Comparison of ENCODE assay signal across 1 cellular context in genomic region chr17:79993390-79994221, GRCh38.
TF ChIP-seq lines count a peak whose summit lies in the region.

No MANE protein-coding gene starts in this region.

TF ChIP-seq in HepG2, 621 proteins besides CTCF, POLR2A, EP300 and RAD21 (continued from another document and continues in another):
- TF ChIP-seq ATF7 (IDR thresholded peaks at IDR 0.05): peak; percentile 90
- TF ChIP-seq ATF7 (CRISPR knock-in tag; IDR thresholded peaks at IDR 0.05): peak; percentile 99
- TF ChIP-seq ZNF430 (CRISPR knock-in tag; IDR thresholded peaks at IDR 0.05): peak; percentile 99
- TF ChIP-seq TGIF2 (CRISPR knock-in tag; IDR thresholded peaks at IDR 0.05): peak; percentile 99
- no peak for TF ChIP-seq DZIP1 (CRISPR knock-in tag; IDR thresholded peaks at IDR 0.05)
- peak; percentile 71 for TF ChIP-seq ZNF143 (CRISPR knock-in tag; IDR thresholded peaks at IDR 0.05)
- no peak for TF ChIP-seq FOXM1 (CRISPR knock-in tag; IDR thresholded peaks at IDR 0.05)
- TF ChIP-seq ETV6 (CRISPR knock-in tag; conservative IDR thresholded peaks at IDR 0.05): peak; percentile 79
- TF ChIP-seq, protein P1, sequence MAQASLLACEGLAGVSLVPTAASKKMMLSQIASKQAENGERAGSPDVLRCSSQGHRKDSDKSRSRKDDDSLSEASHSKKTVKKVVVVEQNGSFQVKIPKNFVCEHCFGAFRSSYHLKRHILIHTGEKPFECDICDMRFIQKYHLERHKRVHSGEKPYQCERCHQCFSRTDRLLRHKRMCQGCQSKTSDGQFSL (CRISPR knock-in tag; IDR thresholded peaks at IDR 0.05): peak; percentile 16; the same call in 1 of the 2 replicates
- peak; percentile 95 for TF ChIP-seq ZBTB21 (CRISPR knock-in tag; IDR thresholded peaks at IDR 0.05)
- peak; percentile 94 for TF ChIP-seq RARA (CRISPR knock-in tag; IDR thresholded peaks at IDR 0.05)
- peak; percentile 73; the same call in 1 of the 2 replicates for TF ChIP-seq FOXK2 (IDR thresholded peaks at IDR 0.05)
- TF ChIP-seq TAF1 (CRISPR knock-in tag; IDR thresholded peaks at IDR 0.05): peak; percentile 82
- peak; percentile 97 for TF ChIP-seq RXRA (CRISPR knock-in tag; IDR thresholded peaks at IDR 0.05)
- TF ChIP-seq SP4 (CRISPR knock-in tag; IDR thresholded peaks at IDR 0.05): no peak; the same call in none of the 2 replicates
- no peak for TF ChIP-seq RELA (CRISPR knock-in tag; IDR thresholded peaks at IDR 0.05)
- TF ChIP-seq ZMYM2 (CRISPR knock-in tag; IDR thresholded peaks at IDR 0.05): no peak
- no peak for TF ChIP-seq CSRNP2 (CRISPR knock-in tag; conservative IDR thresholded peaks at IDR 0.05; ENCODE audit: low read depth)
- peak; percentile 77; the same call in 1 of the 2 replicates for TF ChIP-seq KDM4B (CRISPR knock-in tag; IDR thresholded peaks at IDR 0.05)
- TF ChIP-seq DRAP1 (CRISPR knock-in tag; IDR thresholded peaks at IDR 0.05): peak; percentile 76
- TF ChIP-seq, protein P2, sequence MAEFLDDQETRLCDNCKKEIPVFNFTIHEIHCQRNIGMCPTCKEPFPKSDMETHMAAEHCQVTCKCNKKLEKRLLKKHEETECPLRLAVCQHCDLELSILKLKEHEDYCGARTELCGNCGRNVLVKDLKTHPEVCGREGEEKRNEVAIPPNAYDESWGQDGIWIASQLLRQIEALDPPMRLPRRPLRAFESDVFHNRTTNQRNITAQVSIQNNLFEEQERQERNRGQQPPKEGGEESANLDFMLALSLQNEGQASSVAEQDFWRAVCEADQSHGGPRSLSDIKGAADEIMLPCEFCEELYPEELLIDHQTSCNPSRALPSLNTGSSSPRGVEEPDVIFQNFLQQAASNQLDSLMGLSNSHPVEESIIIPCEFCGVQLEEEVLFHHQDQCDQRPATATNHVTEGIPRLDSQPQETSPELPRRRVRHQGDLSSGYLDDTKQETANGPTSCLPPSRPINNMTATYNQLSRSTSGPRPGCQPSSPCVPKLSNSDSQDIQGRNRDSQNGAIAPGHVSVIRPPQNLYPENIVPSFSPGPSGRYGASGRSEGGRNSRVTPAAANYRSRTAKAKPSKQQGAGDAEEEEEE (CRISPR knock-in tag; IDR thresholded peaks at IDR 0.05; ENCODE audit: borderline replicate concordance): peak; percentile 28
- TF ChIP-seq DDIT3 (CRISPR knock-in tag; IDR thresholded peaks at IDR 0.05): peak; percentile 85
- TF ChIP-seq ZNF577 (CRISPR knock-in tag; IDR thresholded peaks at IDR 0.05; ENCODE audit: borderline replicate concordance, low read depth): no peak
- TF ChIP-seq SIN3A (IDR thresholded peaks at IDR 0.05; ENCODE audit: borderline replicate concordance, low read depth, low read length): peak; percentile 82
- peak; percentile 97 for TF ChIP-seq ZNF205 (CRISPR knock-in tag; IDR thresholded peaks at IDR 0.05)
- TF ChIP-seq PAF1 (CRISPR knock-in tag; IDR thresholded peaks at IDR 0.05): no peak
- TF ChIP-seq ZNF296 (CRISPR knock-in tag; conservative IDR thresholded peaks at IDR 0.05): no peak; the same call in none of the 2 replicates
- TF ChIP-seq ZNF816 (CRISPR knock-in tag; IDR thresholded peaks at IDR 0.05; ENCODE audit: borderline replicate concordance): peak; percentile 92; the same call in 1 of the 2 replicates
- TF ChIP-seq, protein P3, sequence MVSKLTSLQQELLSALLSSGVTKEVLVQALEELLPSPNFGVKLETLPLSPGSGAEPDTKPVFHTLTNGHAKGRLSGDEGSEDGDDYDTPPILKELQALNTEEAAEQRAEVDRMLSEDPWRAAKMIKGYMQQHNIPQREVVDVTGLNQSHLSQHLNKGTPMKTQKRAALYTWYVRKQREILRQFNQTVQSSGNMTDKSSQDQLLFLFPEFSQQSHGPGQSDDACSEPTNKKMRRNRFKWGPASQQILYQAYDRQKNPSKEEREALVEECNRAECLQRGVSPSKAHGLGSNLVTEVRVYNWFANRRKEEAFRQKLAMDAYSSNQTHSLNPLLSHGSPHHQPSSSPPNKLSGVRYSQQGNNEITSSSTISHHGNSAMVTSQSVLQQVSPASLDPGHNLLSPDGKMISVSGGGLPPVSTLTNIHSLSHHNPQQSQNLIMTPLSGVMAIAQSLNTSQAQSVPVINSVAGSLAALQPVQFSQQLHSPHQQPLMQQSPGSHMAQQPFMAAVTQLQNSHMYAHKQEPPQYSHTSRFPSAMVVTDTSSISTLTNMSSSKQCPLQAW (CRISPR knock-in tag; IDR thresholded peaks at IDR 0.05): peak; percentile 94
- peak; percentile 90; the same call in 1 of the 2 replicates for TF ChIP-seq ZBTB20 (CRISPR knock-in tag; IDR thresholded peaks at IDR 0.05; ENCODE audit: borderline replicate concordance, low read depth)
- no peak for TF ChIP-seq WIZ (CRISPR knock-in tag; IDR thresholded peaks at IDR 0.05)
- peak; percentile 97 for TF ChIP-seq KDM2A (CRISPR knock-in tag; IDR thresholded peaks at IDR 0.05; ENCODE audit: borderline replicate concordance, low read depth)
- TF ChIP-seq HIC2 (CRISPR knock-in tag; IDR thresholded peaks at IDR 0.05; ENCODE audit: low read depth): peak; percentile 92
- no peak for TF ChIP-seq NFRKB (IDR thresholded peaks at IDR 0.05)
- TF ChIP-seq ARID2 (CRISPR knock-in tag; IDR thresholded peaks at IDR 0.05; ENCODE audit: borderline replicate concordance): peak; percentile 98; the same call in 1 of the 2 replicates
- peak; percentile 97 for TF ChIP-seq KDM6A (CRISPR knock-in tag; IDR thresholded peaks at IDR 0.05; ENCODE audit: low read depth)
- 0 out of 2 replicates have a peak, but pooled peaks have one; percentile 13 for TF ChIP-seq ZNF513 (CRISPR knock-in tag; conservative IDR thresholded peaks at IDR 0.05)
- TF ChIP-seq ZNF609 (CRISPR knock-in tag; IDR thresholded peaks at IDR 0.05; ENCODE audit: borderline replicate concordance): peak; percentile 98
- peak; percentile 78 for TF ChIP-seq ZBTB43 (CRISPR knock-in tag; conservative IDR thresholded peaks at IDR 0.05)
- no peak; the same call in 1 of the 2 replicates for TF ChIP-seq ZNF569 (CRISPR knock-in tag; IDR thresholded peaks at IDR 0.05; ENCODE audit: borderline replicate concordance)
- TF ChIP-seq ZNF598 (CRISPR knock-in tag; IDR thresholded peaks at IDR 0.05; ENCODE audit: borderline replicate concordance): no peak
- TF ChIP-seq ATAD3A (CRISPR knock-in tag; IDR thresholded peaks at IDR 0.05): no peak
- TF ChIP-seq RBAK (CRISPR knock-in tag; IDR thresholded peaks at IDR 0.05): peak; percentile 82
- TF ChIP-seq CHD2 (IDR thresholded peaks at IDR 0.05; ENCODE audit: low read depth, low read length): no peak; the same call in 1 of the 2 replicates
- TF ChIP-seq PCBP1 (IDR thresholded peaks at IDR 0.05; ENCODE audit: borderline replicate concordance, low read depth, low read length): 0 out of 2 replicates have a peak, but pooled peaks have one; percentile 60
- no peak for TF ChIP-seq ZNF20 (CRISPR knock-in tag; IDR thresholded peaks at IDR 0.05)
- TF ChIP-seq TCF7L2 (IDR thresholded peaks at IDR 0.05; ENCODE audit: low read depth, low read length): no peak
- peak; percentile 81; the same call in 1 of the 2 replicates for TF ChIP-seq ZNF260 (CRISPR knock-in tag; IDR thresholded peaks at IDR 0.05; ENCODE audit: borderline replicate concordance, low read depth)
- peak; percentile 86; the same call in 1 of the 2 replicates for TF ChIP-seq ZFP36L1 (CRISPR knock-in tag; IDR thresholded peaks at IDR 0.05)
